ENCODE assay signal across 8 cellular contexts in genomic region chr16:10981697-10982216, GRCh38. TPM values are rescaled to one million over a fixed set of nuclear protein-coding genes. Genes with fewer than 3 reads are reported as not detected.
DNase-seq lines count a peak whose midpoint lies in the region; ATAC-seq and TF ChIP-seq lines count a peak whose summit lies in the region.

No MANE protein-coding gene starts in this region.

- peak overlapping the region; percentile 36 for H3K4me3 Mint-ChIP-seq in T-helper 2 cell treated with Interferon-gamma antibody and Interleukin-4, amounts not matched to agents 5 μg/mL and 100 μg/mL, for 36 hours

- H3K4me3 ChIP-seq in GM12864 (ENCODE audit: low read depth, low read length), result no peak overlapping the region
- no peak overlapping the region for H3K4me3 ChIP-seq in fibroblast of villous mesenchyme (ENCODE audit: low read depth, low read length)
- no peak overlapping the region for H3K4me3 ChIP-seq in left lung

- no peak overlapping the region for H3K27ac ChIP-seq in left lung

- H3K4me1 Mint-ChIP-seq in T-helper 2 cell treated with Interferon-gamma antibody and Interleukin-4, amounts not matched to agents 5 μg/mL and 100 μg/mL, for 36 hours (ENCODE audit: low read depth), result peaks cover 74% of the 10 kb centered on the region

- intact Hi-C loops in left lung (cut with DNase I), result no loop called here

- no peaks in the 10 kb centered on the region for H3K9me3 ChIP-seq in left lung

- peak; percentile 78 for TF ChIP-seq CTCF in GM12864 (IDR thresholded peaks at IDR 0.05; ENCODE audit: low read depth, low read length, missing control alignments)
- peak; percentile 77 for TF ChIP-seq CTCF in GM20000 (IDR thresholded peaks at IDR 0.05; ENCODE audit: extremely low read depth, missing control alignments)
- peak; percentile 44 for TF ChIP-seq CTCF in fibroblast of villous mesenchyme (IDR thresholded peaks at IDR 0.05; ENCODE audit: insufficient read depth, low read depth, low read length)
- no peak for TF ChIP-seq CTCF in left lung (IDR thresholded peaks at IDR 0.05)

- no peaks in the 10 kb centered on the region for H3K27me3 ChIP-seq in left lung

- no peaks in the 10 kb centered on the region for H3K9me3 Mint-ChIP-seq in T-helper 2 cell treated with Interferon-gamma antibody and Interleukin-4, amounts not matched to agents 5 μg/mL and 100 μg/mL, for 36 hours

- peaks cover 8 to 13% of the 10 kb centered on the region in 2 donors for H3K4me1 ChIP-seq in left lung

- ATAC-seq in HG03469 (IDR thresholded peaks at IDR 0.05; ENCODE audit: unreplicated experiment), result peak; percentile 60
- ATAC-seq in left lung, result no peak

- no peaks in the 10 kb centered on the region for H3K27me3 Mint-ChIP-seq in T-helper 2 cell treated with Interferon-gamma antibody and Interleukin-4, amounts not matched to agents 5 μg/mL and 100 μg/mL, for 36 hours (ENCODE audit: low read depth)

- peaks cover 53% of the 10 kb centered on the region for H3K36me3 Mint-ChIP-seq in T-helper 2 cell treated with Interferon-gamma antibody and Interleukin-4, amounts not matched to agents 5 μg/mL and 100 μg/mL, for 36 hours (ENCODE audit: low read depth)

- DNase-seq in GM12864 (ENCODE audit: low read depth) (no peak), GM20000 (ENCODE audit: low spot score) (peak; percentile 67), fibroblast of villous mesenchyme (ENCODE audit: low read depth) (no peak), left lung (no peak), HPDE6-E6E7 (ENCODE audit: extremely low spot score) (no peak), GM19238 (ENCODE audit: insufficient read length, low spot score) (no peak)
- DNase-seq in T-helper 2 cell treated with Interferon-gamma antibody and Interleukin-4, amounts not matched to agents 5 μg/mL and 100 μg/mL, for 36 hours (ENCODE audit: low spot score), result peak; percentile 56

- H3K36me3 ChIP-seq in left lung, result peaks cover 0 to 89% of the 10 kb centered on the region in 2 donors

- peak overlapping the region; percentile 77 for H3K27ac Mint-ChIP-seq in T-helper 2 cell treated with Interferon-gamma antibody and Interleukin-4, amounts not matched to agents 5 μg/mL and 100 μg/mL, for 36 hours

RNA-seq across cellular contexts. Expression of gene CLEC16A, which starts 37.4 kb away (rescaled TPM):
- total RNA-seq in fibroblast of villous mesenchyme (28.7 and 32.4 TPM in 2 replicates), left lung (10 to 100 TPM; 35.6 to 38.6 TPM)

RNA-seq across cellular contexts. Expression of gene DEXI, which starts 39.5 kb away (rescaled TPM):
- 40.2 and 41.2 TPM in 2 replicates for total RNA-seq in fibroblast of villous mesenchyme
- 10 to 100 TPM; 30.2 to 35.8 TPM for total RNA-seq in left lung

Comparison
In these comparisons a context has a peak if more than half of its experiments do, and no peak if none do; other contexts are left out.
1. DNase-seq: peak in GM20000 (single experiment) and T-helper 2 cell treated with Interferon-gamma antibody and Interleukin-4, amounts not matched to agents 5 μg/mL and 100 μg/mL, for 36 hours (single experiment); none in GM12864 (single experiment), fibroblast of villous mesenchyme (single experiment), left lung (0 of 2), HPDE6-E6E7 (single experiment) and GM19238 (single experiment).
2. CTCF ChIP-seq: peak in GM12864 (single experiment), GM20000 (single experiment) and fibroblast of villous mesenchyme (single experiment); none in left lung (0 of 2).